Comparison of ENCODE assay signal across 8 cellular contexts in the genomic region with DNA sequence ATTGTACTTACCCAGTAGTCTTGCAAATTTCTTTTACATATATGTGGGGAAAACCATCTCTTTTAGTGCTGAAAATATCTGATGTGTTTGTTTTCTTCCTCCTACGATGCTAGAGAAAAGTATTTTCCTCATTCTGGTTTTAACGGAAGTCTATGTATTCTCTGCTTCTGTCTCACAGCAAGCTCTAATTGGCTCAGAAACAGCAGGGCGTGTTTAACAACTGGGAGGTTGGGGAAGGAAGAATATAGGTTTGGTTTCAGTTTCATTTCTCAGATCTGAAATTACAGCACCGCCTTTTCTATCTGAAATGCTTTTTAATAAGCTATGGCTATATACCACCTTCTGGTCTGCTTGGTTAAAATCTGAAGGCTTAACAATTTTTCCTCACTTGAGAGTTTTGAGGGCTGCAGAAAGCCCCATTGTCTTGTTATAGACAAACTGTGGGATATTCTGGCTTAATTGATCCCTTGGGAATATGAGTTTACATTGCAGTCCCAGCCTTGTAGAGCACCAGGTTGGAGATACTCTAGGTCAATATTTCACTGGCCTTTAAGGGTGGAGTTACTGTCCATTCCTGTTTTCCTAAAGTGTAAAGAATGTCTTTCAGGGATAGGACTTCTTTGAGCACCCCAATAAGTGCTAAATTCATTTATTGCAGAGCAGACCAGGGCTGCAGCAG. TPM values are rescaled to one million over a fixed set of nuclear protein-coding genes. Genes with fewer than 3 reads are reported as not detected.
DNase-seq lines count a peak whose midpoint lies in the region; ATAC-seq and TF ChIP-seq lines count a peak whose summit lies in the region.

A gene (minus strand): TSS at position 128 of the 679 bp plus-strand sequence. CDS start 11,882 bp downstream, outside the sequence.

- ATAC-seq in GM18858 (IDR thresholded peaks at IDR 0.05; ENCODE audit: unreplicated experiment), result peak; percentile 100
- ATAC-seq in HG03025 (IDR thresholded peaks at IDR 0.05; ENCODE audit: low FRiP score, unreplicated experiment), result peak; percentile 99
- ATAC-seq in left lung, result peak; percentile 99

- H4K20me1 ChIP-seq in mammary epithelial cell (ENCODE audit: insufficient read depth, low read length), result no peaks in the 10 kb centered on the region

- H3K4me1 ChIP-seq in A673 (ENCODE audit: insufficient read depth, low read length, poor library complexity, severe bottlenecking), result no peaks in the 10 kb centered on the region
- peaks cover 35% of the 10 kb centered on the region for H3K4me1 ChIP-seq in mammary epithelial cell (ENCODE audit: insufficient read depth, low read length)
- peaks cover 8 to 32% of the 10 kb centered on the region in 2 donors for H3K4me1 ChIP-seq in left lung

- peaks cover 14% of the 10 kb centered on the region for H3K79me2 ChIP-seq in mammary epithelial cell (ENCODE audit: insufficient read depth, low read length)

- dilution Hi-C loops in mammary epithelial cell (cut with HindIII; ENCODE audit: low sequenced_read_pairs), result no loop called here

- BruUV-seq in A673 (replicated peaks; lab: Mats Ljungman, UMichigan) (no TSS peak), mammary epithelial cell (replicated peaks; lab: Mats Ljungman, UMichigan) (TSS peak; percentile 69)

- no peaks in the 10 kb centered on the region for H3K27me3 ChIP-seq in A673 (replicated peaks; ENCODE audit: insufficient read depth, low read depth, low read length, poor library complexity)
- H3K27me3 ChIP-seq in mammary epithelial cell (ENCODE audit: insufficient read depth, low read length), result no peaks in the 10 kb centered on the region
- H3K27me3 ChIP-seq in left lung, result no peaks in the 10 kb centered on the region

- TF ChIP-seq CTCF in A673 (conservative IDR thresholded peaks at IDR 0.05; ENCODE audit: low read depth, low read length), result no peak
- TF ChIP-seq CTCF in mammary epithelial cell (conservative IDR thresholded peaks at IDR 0.05 in 1 of 2, IDR thresholded peaks at IDR 0.05 in 1 of 2; ENCODE audit: extremely low read depth in 1 of 2, insufficient read depth in 1 of 2, low read depth in 1 of 2, low read length in 2 of 2), result no peak
- no peak for TF ChIP-seq CTCF in left lung (IDR thresholded peaks at IDR 0.05)

- H3K9me3 ChIP-seq in A673 (ENCODE audit: low read depth, low read length, poor library complexity, severe bottlenecking), result no peaks in the 10 kb centered on the region
- H3K9me3 ChIP-seq in mammary epithelial cell (replicated peaks; ENCODE audit: insufficient read depth, low read length), result no peaks in the 10 kb centered on the region
- peaks cover 0 to 10% of the 10 kb centered on the region in 2 donors for H3K9me3 ChIP-seq in left lung

- intact Hi-C loops in A673 (cut with micrococcal nuclease; ENCODE audit: unreplicated experiment) (no loop called here), mammary epithelial cell (cut with micrococcal nuclease) (loop anchor here (1.0 kb wide), 1 partner anchor 114 kb away; a partner anchor contains a TSS), left lung (cut with DNase I) (no loop called here)
- intact Hi-C loops in T-helper 2 cell treated with Interferon-gamma antibody and Interleukin-4, amounts not matched to agents 100 ng/mL and 5 ng/mL, for 36 hours (cut with micrococcal nuclease), result loop anchor here (1.0 to 10.0 kb wide), 11 partner anchors 29 to 983 kb away; a partner anchor contains a TSS

- peak; percentile 85 for DNase-seq in A673 (ENCODE audit: low spot score)
- DNase-seq in NCI-H1930 (lab: John Stamatoyannopoulos, UW), result peak; percentile 45 to 71
- DNase-seq in mammary epithelial cell, result peak; percentile 72
- peak in 1 of 2 donors; percentile 66 for DNase-seq in left lung
- peak; percentile 29 for DNase-seq in stimulated activated CD8-positive, alpha-beta memory T cell treated with anti-CD3 and anti-CD28 coated beads, Interleukin-12 subunit alpha, Interleukin-12 subunit beta, amount 100 ng/mL, for 1 hour (ENCODE audit: low read depth)

- in situ Hi-C loops in mammary epithelial cell (cut with MboI; ENCODE audit: low sequenced_read_pairs in 2 of 2), result no loop called here

- H3K4me2 ChIP-seq in mammary epithelial cell (ENCODE audit: insufficient read depth, low read depth, low read length), result peak within 1 kb of the TSS; percentile 79

- H3K9ac ChIP-seq in mammary epithelial cell (ENCODE audit: insufficient read depth, low read length), result peak within 1 kb of the TSS; percentile 57

- no peak within 1 kb of the TSS for H3K27ac ChIP-seq in A673 (ENCODE audit: low read depth, low read length, poor library complexity, severe bottlenecking)
- H3K27ac ChIP-seq in mammary epithelial cell (ENCODE audit: insufficient read depth, low read depth, low read length), result peak within 1 kb of the TSS; percentile 90
- peak within 1 kb of the TSS; percentile 73 to 82 for H3K27ac ChIP-seq in left lung

- 3% methylated on average over 4 of the region's 4 CpGs for WGBS in mammary epithelial cell (ENCODE audit: low coverage, missing lambda C conversion rate)

- CTCF ChIA-PET in A673 (lab: Charles Lee), result no interaction called here
- CTCF ChIA-PET in mammary epithelial cell (lab: Charles Lee; ENCODE audit: low non-redundant PET), result interaction anchor here (0.6 kb wide), 2 partner anchors 41 to 105 kb away, joined by 5 to 7 read pairs; no protein-coding TSS in a partner anchor

- peak within 1 kb of the TSS; percentile 44 for H3K4me3 ChIP-seq in A673 (ENCODE audit: low read depth, low read length, poor library complexity, severe bottlenecking)
- H3K4me3 ChIP-seq in mammary epithelial cell (replicated peaks in 1 of 3; ENCODE audit: insufficient read depth in 1 of 3, low read depth in 2 of 3, low read length in 3 of 3), result peak within 1 kb of the TSS; percentile 38 to 58 (median 52)
- H3K4me3 ChIP-seq in left lung, result peak within 1 kb of the TSS; percentile 30 to 52

- H3K36me3 ChIP-seq in A673 (ENCODE audit: insufficient read depth, low read length, poor library complexity, severe bottlenecking) (no peaks in the 10 kb centered on the region), mammary epithelial cell (ENCODE audit: insufficient read depth, low read length) (no peaks in the 10 kb centered on the region), left lung (peaks cover 0 to 5% of the 10 kb centered on the region in 2 donors)

- peak within 1 kb of the TSS; percentile 91 for H2AFZ ChIP-seq in mammary epithelial cell (ENCODE audit: low read depth, low read length)

- POLR2A ChIA-PET in A673 (lab: Charles Lee; ENCODE audit: low non-redundant PET), result no interaction called here

RNA-seq across cellular contexts. Expression of the gene that starts here (rescaled TPM):
- total RNA-seq in A673 (2021), result 1.7 and 1.9 TPM in 2 replicates
- 38.5 and 39.2 TPM in 2 replicates for total RNA-seq in T-helper 2 cell treated with Interferon-gamma antibody and Interleukin-4, amounts not matched to agents 100 ng/mL and 5 ng/mL, for 36 hours
- total RNA-seq in mammary epithelial cell, result 10 to 100 TPM in 1 of 2 donors, 1 to 10 TPM in 1; 9.9 to 12.0 TPM
- 3.7 TPM for polyA plus RNA-seq in mammary epithelial cell
- 5.6 TPM for polyA minus RNA-seq in mammary epithelial cell
- 10 to 100 TPM; 13.5 to 18.7 TPM for total RNA-seq in left lung

Comparison
In these comparisons a context has a peak if more than half of its experiments do, and no peak if none do; other contexts are left out.
1. intact Hi-C loops: an anchor here in T-helper 2 cell treated with Interferon-gamma antibody and Interleukin-4, amounts not matched to agents 100 ng/mL and 5 ng/mL, for 36 hours (1.0 to 10.0 kb wide) and mammary epithelial cell (1.0 kb wide); none called in A673 and left lung.